ENCODE assay signal across 9 cellular contexts in genomic region chr11:35343033-35343598, GRCh38.
A peak's percentile ranks its signal among the peaks of the same experiment; 100 is the strongest.
DNase-seq lines count a peak whose midpoint lies in the region; ATAC-seq and TF ChIP-seq lines count a peak whose summit lies in the region.
"Had no signal": no experiment of that assay in that cellular context is flagged by ENCODE, and none has a peak within 500 bp of the region (broad histone marks: within the 10 kb centered on the region; RNA-seq: fewer than 3 reads in every experiment).

No MANE protein-coding gene starts in this region.

- H3K27ac Mint-ChIP-seq in activated naive CD4-positive, alpha-beta T cell treated with anti-CD3 and anti-CD28 coated beads, Interleukin-2, amount 10 ng/mL, durations not matched to agents 7 days and 5 days = peak overlapping the region; percentile 91
- no peak overlapping the region for H3K27ac Mint-ChIP-seq in nephron progenitor cell

- peak; percentile 50 for ATAC-seq in HG03521 (IDR thresholded peaks at IDR 0.05; ENCODE audit: unreplicated experiment)
- ATAC-seq in GM19324 (IDR thresholded peaks at IDR 0.05; ENCODE audit: low FRiP score, unreplicated experiment) = no peak
- ATAC-seq: Right ventricle myocardium inferior had no signal

- TF ChIP-seq CTCF in nephron progenitor cell (IDR thresholded peaks at IDR 0.05) = no peak

- peak overlapping the region; percentile 27 for H3K4me3 Mint-ChIP-seq in activated naive CD4-positive, alpha-beta T cell treated with anti-CD3 and anti-CD28 coated beads, Interleukin-2, amount 10 ng/mL, durations not matched to agents 7 days and 5 days
- H3K4me3 Mint-ChIP-seq in nephron progenitor cell = no peak overlapping the region

- peaks cover 46% of the 10 kb centered on the region for H3K4me1 Mint-ChIP-seq in activated naive CD4-positive, alpha-beta T cell treated with anti-CD3 and anti-CD28 coated beads, Interleukin-2, amount 10 ng/mL, durations not matched to agents 7 days and 5 days
- H3K4me1 Mint-ChIP-seq in nephron progenitor cell = peaks cover 16% of the 10 kb centered on the region

- DNase-seq in activated naive CD4-positive, alpha-beta T cell treated with Interleukin-2 at 50 U/mL for 16 hours = peak; percentile 37
- DNase-seq in activated naive CD4-positive, alpha-beta T cell (lab: John Stamatoyannopoulos, UW) = no peak
- peak; percentile 74 for DNase-seq in activated naive CD4-positive, alpha-beta T cell treated with anti-CD3 and anti-CD28 coated beads, Interleukin-2, amount 10 ng/mL, durations not matched to agents 7 days and 5 days
- DNase-seq in NCI-H1048 (lab: John Stamatoyannopoulos, UW) (no peak), NCI-H1436 (lab: John Stamatoyannopoulos, UW) (no peak), nephron progenitor cell (no peak)

- CTCF ChIA-PET in activated naive CD4-positive, alpha-beta T cell treated with anti-CD3 and anti-CD28 coated beads, Interleukin-2, amount 10 ng/mL, durations not matched to agents 7 days and 5 days (lab: Charles Lee) = no interaction called here

- peaks cover 14% of the 10 kb centered on the region for H3K9me3 Mint-ChIP-seq in activated naive CD4-positive, alpha-beta T cell treated with anti-CD3 and anti-CD28 coated beads, Interleukin-2, amount 10 ng/mL, durations not matched to agents 7 days and 5 days
- no peaks in the 10 kb centered on the region for H3K9me3 Mint-ChIP-seq in nephron progenitor cell

- peaks cover 3% of the 10 kb centered on the region for H3K27me3 Mint-ChIP-seq in activated naive CD4-positive, alpha-beta T cell treated with anti-CD3 and anti-CD28 coated beads, Interleukin-2, amount 10 ng/mL, durations not matched to agents 7 days and 5 days
- no peaks in the 10 kb centered on the region for H3K27me3 Mint-ChIP-seq in nephron progenitor cell (ENCODE audit: low read depth, poor library complexity)

- H3K36me3 Mint-ChIP-seq in activated naive CD4-positive, alpha-beta T cell treated with anti-CD3 and anti-CD28 coated beads, Interleukin-2, amount 10 ng/mL, durations not matched to agents 7 days and 5 days = peaks cover 2% of the 10 kb centered on the region
- H3K36me3 Mint-ChIP-seq in nephron progenitor cell (ENCODE audit: low read depth) = no peaks in the 10 kb centered on the region

Comparison
In these comparisons a context has a peak if more than half of its experiments do, and no peak if none do; other contexts are left out.
1. DNase-seq: peak in activated naive CD4-positive, alpha-beta T cell treated with Interleukin-2 at 50 U/mL for 16 hours (single experiment) and activated naive CD4-positive, alpha-beta T cell treated with anti-CD3 and anti-CD28 coated beads, Interleukin-2, amount 10 ng/mL, durations not matched to agents 7 days and 5 days (single experiment); none in activated naive CD4-positive, alpha-beta T cell (0 of 4), NCI-H1048 (single experiment), NCI-H1436 (single experiment) and nephron progenitor cell (single experiment).